7 cellular contexts compared by ENCODE assay signal in the genomic region with DNA sequence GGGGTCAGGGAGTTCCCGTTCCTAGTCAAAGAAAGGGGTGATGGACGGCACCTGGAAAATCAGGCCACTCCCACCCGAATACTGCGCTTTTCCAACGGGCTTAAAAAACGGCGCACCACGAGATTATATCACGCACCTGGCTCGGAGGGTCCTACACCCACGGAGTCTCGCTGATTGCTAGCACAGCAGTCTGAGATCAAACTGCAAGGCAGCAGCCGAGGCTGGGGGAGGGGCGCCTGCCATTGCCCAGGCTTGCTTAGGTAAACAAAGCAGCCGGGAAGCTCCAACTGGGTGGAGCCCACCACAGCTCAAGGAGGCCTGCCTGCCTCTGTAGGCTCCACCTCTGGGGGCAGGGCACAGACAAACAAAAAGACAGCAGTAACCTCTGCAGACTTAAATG.
DNase-seq lines count a peak whose midpoint lies in the region; ATAC-seq and TF ChIP-seq lines count a peak whose summit lies in the region.
"Not testable (repeated sequence)": the region's sequence is repeated elsewhere in the genome, so short reads cannot be mapped to it uniquely, and the experiment has no call there.

No MANE protein-coding gene starts in this region.

- H3K4me1 Mint-ChIP-seq in Caco-2 (ENCODE audit: low read depth, unreplicated experiment); glutamatergic neuron (ENCODE audit: low read depth, unreplicated experiment); neural crest cell; progenitor cell of endocrine pancreas (ENCODE audit: low read depth): not testable (repeated sequence)
- peaks cover 26% of the 10 kb centered on the region for H3K4me1 Mint-ChIP-seq in chondrocyte (ENCODE audit: low read depth)

- H3K36me3 Mint-ChIP-seq in Caco-2 (ENCODE audit: insufficient read depth, unreplicated experiment); chondrocyte (ENCODE audit: low read depth); glutamatergic neuron (ENCODE audit: unreplicated experiment); neural crest cell (ENCODE audit: low read depth); progenitor cell of endocrine pancreas (ENCODE audit: insufficient read depth): not testable (repeated sequence)

- intact Hi-C loops in Caco-2 (cut with micrococcal nuclease; ENCODE audit: unreplicated experiment) = not testable (repeated sequence)

- H3K9me3 Mint-ChIP-seq in Caco-2 (ENCODE audit: unreplicated experiment); chondrocyte (ENCODE audit: low read depth); glutamatergic neuron (ENCODE audit: unreplicated experiment); neural crest cell; progenitor cell of endocrine pancreas (ENCODE audit: low read depth): not testable (repeated sequence)

- POLR2A ChIA-PET in Caco-2 (lab: Charles Lee) = not testable (repeated sequence)

- H3K36me3 ChIP-seq in Caco-2 (ENCODE audit: control insufficient read depth, insufficient read depth, low read length); H7 (replicated peaks; ENCODE audit: control insufficient read depth, insufficient read depth, low read length); RWPE2 (ENCODE audit: low read depth): not testable (repeated sequence)

- not testable (repeated sequence) for H3K27ac Mint-ChIP-seq in Caco-2 (ENCODE audit: unreplicated experiment); chondrocyte (ENCODE audit: unreplicated experiment); glutamatergic neuron (ENCODE audit: unreplicated experiment); neural crest cell (ENCODE audit: unreplicated experiment); progenitor cell of endocrine pancreas

- not testable (repeated sequence) for H3K27ac ChIP-seq in RWPE2 (ENCODE audit: poor library complexity, severe bottlenecking)

- BruUV-seq in Caco-2 (replicated peaks; lab: Mats Ljungman, UMichigan) = not testable (repeated sequence)

- not testable (repeated sequence) for H3K9me3 ChIP-seq in Caco-2; RWPE2 (ENCODE audit: severe bottlenecking)

- H3K27me3 ChIP-seq in Caco-2 (replicated peaks; ENCODE audit: control insufficient read depth, insufficient read depth, low read length); H7 (ENCODE audit: control insufficient read depth, insufficient read depth, low read length); RWPE2 (ENCODE audit: insufficient read depth, poor library complexity, severe bottlenecking): not testable (repeated sequence)

- H3K4me3 Mint-ChIP-seq in Caco-2 (ENCODE audit: unreplicated experiment) (peak overlapping the region; percentile 68), chondrocyte (ENCODE audit: unreplicated experiment) (peak overlapping the region; percentile 2), neural crest cell (peak overlapping the region; percentile 71), progenitor cell of endocrine pancreas (ENCODE audit: low read depth) (peak overlapping the region; percentile 35)
- H3K4me3 Mint-ChIP-seq in glutamatergic neuron (ENCODE audit: unreplicated experiment) = not testable (repeated sequence)

- H3K27me3 Mint-ChIP-seq in Caco-2 (ENCODE audit: insufficient read depth, unreplicated experiment); chondrocyte (ENCODE audit: low read depth); glutamatergic neuron (ENCODE audit: unreplicated experiment); neural crest cell (ENCODE audit: low read depth); progenitor cell of endocrine pancreas: not testable (repeated sequence)

- not testable (repeated sequence) for ATAC-seq in RWPE2 (ENCODE audit: low read depth)

- H3K4me1 ChIP-seq in Caco-2; RWPE2 (ENCODE audit: insufficient read depth, poor library complexity, severe bottlenecking): not testable (repeated sequence)

- H3K4me3 ChIP-seq in Caco-2 (ENCODE audit: low read depth, low read length); RWPE2 (ENCODE audit: severe bottlenecking): not testable (repeated sequence)
- H3K4me3 ChIP-seq in H7 (ENCODE audit: insufficient read depth, low read depth, low read length) = peak overlapping the region; percentile 10; the same call in 1 of the 2 replicates

- CTCF ChIA-PET in Caco-2 (lab: Charles Lee) = not testable (repeated sequence)

- TF ChIP-seq CTCF in Caco-2 (IDR thresholded peaks at IDR 0.05; ENCODE audit: insufficient read depth in 1 of 2, low read depth in 1 of 2, low read length in 1 of 2, severe bottlenecking in 1 of 2, unreplicated experiment in 1 of 2); RWPE2 (IDR thresholded peaks at IDR 0.05; ENCODE audit: poor library complexity, severe bottlenecking); chondrocyte (IDR thresholded peaks at IDR 0.05); glutamatergic neuron (IDR thresholded peaks at IDR 0.05; ENCODE audit: partially characterized antibody, unreplicated experiment); neural crest cell (conservative IDR thresholded peaks at IDR 0.05); progenitor cell of endocrine pancreas (IDR thresholded peaks at IDR 0.05; ENCODE audit: unreplicated experiment): not testable (repeated sequence)

- DNase-seq in Caco-2 (peak in 1 of 2 experiments; percentile 22), RWPE2 (ENCODE audit: low spot score) (peak; percentile 42), glutamatergic neuron (peak; percentile 23), neural crest cell (ENCODE audit: low read depth, low spot score) (peak; percentile 9)
- DNase-seq in H7; chondrocyte (ENCODE audit: low spot score); progenitor cell of endocrine pancreas (ENCODE audit: low spot score, unreplicated experiment): not testable (repeated sequence)
